Comparison of ENCODE assay signal across 8 cellular contexts in genomic region chr6:129672345-129672691, GRCh38. TPM values are rescaled to one million over a fixed set of nuclear protein-coding genes. Genes with fewer than 3 reads are reported as not detected.
DNase-seq lines count a peak whose midpoint lies in the region; ATAC-seq, FAIRE-seq and TF ChIP-seq lines count a peak whose summit lies in the region.

No MANE protein-coding gene starts in this region.

- 0 out of 2 replicates have a peak, but pooled peaks cover 4% of the 10 kb centered on the region for H3F3A ChIP-seq in MM.1S (ENCODE audit: insufficient read depth, low read length)

- H3K27ac ChIP-seq in A549 (peak overlapping the region; percentile 86 to 90), MM.1S (ENCODE audit: low read length) (no peak overlapping the region), subcutaneous abdominal adipose tissue (ENCODE audit: low read depth, low read length) (peak overlapping the region; percentile 69), ovary (peak overlapping the region in 1 of 2 donors; percentile 39)

- intact Hi-C loops in ovary (cut with DNase I) = no loop called here

- TF ChIP-seq EP300 in A549 (IDR thresholded peaks at IDR 0.05) = no peak
- no peak for TF ChIP-seq EP300 in ovary (IDR thresholded peaks at IDR 0.05)

- TF ChIP-seq POLR2A in A549 (IDR thresholded peaks at IDR 0.05; ENCODE audit: low read length) (no peak), ovary (IDR thresholded peaks at IDR 0.05) (no peak)

- H3K4me1 ChIP-seq in A549 (peaks cover 43% of the 10 kb centered on the region), MM.1S (ENCODE audit: low read length) (peaks cover 20% of the 10 kb centered on the region), subcutaneous abdominal adipose tissue (ENCODE audit: control insufficient read depth in 5 of 5, insufficient read depth in 5 of 5, low read length in 5 of 5) (peaks cover 2 to 37% (median 14%) of the 10 kb centered on the region in 5 donors), ovary (ENCODE audit: insufficient read depth) (peaks cover 2% of the 10 kb centered on the region)

- WGBS in A549 (ENCODE audit: missing lambda C conversion rate) = 79% methylated on average over 2 of the region's 2 CpGs
- 77 to 84% (median 80%) methylated on average over 2 of the region's 2 CpGs for WGBS in ovary, 3 donors

- no peak for FAIRE-seq in A549 (lab: Jason Lieb, UNC)

- CTCF ChIA-PET in A549 (lab: Yijun Ruan, JAX) = interaction anchor here (0.8 to 1.3 kb wide), 2 partner anchors 15 to 58 kb away, joined by 3 to 4 read pairs; no protein-coding TSS in a partner anchor

- ATAC-seq in A549 = no peak
- ATAC-seq in GM21423 (IDR thresholded peaks at IDR 0.05; ENCODE audit: unreplicated experiment) = peak; percentile 8

- no peaks in the 10 kb centered on the region for H3K27me3 ChIP-seq in MM.1S (replicated peaks; ENCODE audit: insufficient read depth, low read length)
- no peaks in the 10 kb centered on the region for H3K27me3 ChIP-seq in subcutaneous abdominal adipose tissue (ENCODE audit: control insufficient read depth in 5 of 5, insufficient read depth in 4 of 5, low read length in 5 of 5)
- H3K27me3 ChIP-seq in ovary = no peaks in the 10 kb centered on the region

- TF ChIP-seq CTCF in A549 (IDR thresholded peaks at IDR 0.05) = no peak
- no peak for TF ChIP-seq CTCF in MM.1S (IDR thresholded peaks at IDR 0.05; ENCODE audit: low read length)
- no peak for TF ChIP-seq CTCF in fibroblast of pulmonary artery (IDR thresholded peaks at IDR 0.05; ENCODE audit: low read length, missing control alignments)
- TF ChIP-seq CTCF in ovary (IDR thresholded peaks at IDR 0.05) = no peak

- no peak for DNase-seq in A549 (ENCODE audit: low read depth in 1 of 2, low spot score in 1 of 2)
- DNase-seq in MM.1S = no peak
- DNase-seq in fibroblast of pulmonary artery (ENCODE audit: low read depth) = peak; percentile 39
- DNase-seq in ovary = no peak
- DNase-seq in H4 (ENCODE audit: low spot score) = no peak
- DNase-seq in NCI-H2107 (lab: John Stamatoyannopoulos, UW) = no peak

- H2AFZ ChIP-seq in MM.1S (ENCODE audit: low read length) = no peak overlapping the region

- peak overlapping the region; percentile 73 for H3K4me2 ChIP-seq in A549
- H3K4me2 ChIP-seq in MM.1S (ENCODE audit: low read depth, low read length) = peak overlapping the region; percentile 17; the same call in 1 of the 2 replicates

- no peaks in the 10 kb centered on the region for H3K9me2 ChIP-seq in MM.1S (replicated peaks; ENCODE audit: insufficient read depth, low read length)

- H3K4me3 ChIP-seq in A549 (no peak overlapping the region), MM.1S (ENCODE audit: low read length) (no peak overlapping the region), fibroblast of pulmonary artery (replicated peaks; ENCODE audit: low read depth, low read length) (peak overlapping the region; percentile 26), subcutaneous abdominal adipose tissue (ENCODE audit: low read depth in 1 of 5, low read length in 5 of 5) (peak overlapping the region in 1 of 5 donors; percentile 11), ovary (no peak overlapping the region)

- TF ChIP-seq RAD21 in A549 (conservative IDR thresholded peaks at IDR 0.05 in 1 of 2, IDR thresholded peaks at IDR 0.05 in 1 of 2) = no peak

- no peaks in the 10 kb centered on the region for H4K20me1 ChIP-seq in MM.1S (ENCODE audit: insufficient read depth, low read length)

- no peaks in the 10 kb centered on the region for H3K9me3 ChIP-seq in A549
- H3K9me3 ChIP-seq in MM.1S (replicated peaks; ENCODE audit: insufficient read depth, low read length) = no peaks in the 10 kb centered on the region
- H3K9me3 ChIP-seq in subcutaneous abdominal adipose tissue (ENCODE audit: control insufficient read depth in 5 of 5, low read length in 5 of 5) = no peaks in the 10 kb centered on the region
- no peaks in the 10 kb centered on the region for H3K9me3 ChIP-seq in ovary

- H3K36me3 ChIP-seq in MM.1S (replicated peaks; ENCODE audit: insufficient read depth, low read length) (no peaks in the 10 kb centered on the region), subcutaneous abdominal adipose tissue (ENCODE audit: control insufficient read depth in 5 of 5, insufficient read depth in 5 of 5, low read length in 5 of 5) (no peaks in the 10 kb centered on the region), ovary (no peaks in the 10 kb centered on the region)

- POLR2A ChIA-PET in A549 (lab: Yijun Ruan, JAX) = no interaction called here

- peaks cover 85% of the 10 kb centered on the region for H3K79me2 ChIP-seq in MM.1S (ENCODE audit: low read length)

- H3K9ac ChIP-seq in MM.1S (ENCODE audit: low read length) = no peak overlapping the region
- H3K9ac ChIP-seq in subcutaneous abdominal adipose tissue (ENCODE audit: low read length in 5 of 5) = no peak overlapping the region

TF ChIP-seq in A549, 52 proteins besides CTCF, POLR2A, EP300 and RAD21:
- TF ChIP-seq ZC3H11A (IDR thresholded peaks at IDR 0.05) (no peak), E2F6 (IDR thresholded peaks at IDR 0.05; ENCODE audit: borderline replicate concordance, low read depth) (no peak), ZNF302 (CRISPR knock-in tag; IDR thresholded peaks at IDR 0.05) (no peak), BHLHE40 (IDR thresholded peaks at IDR 0.05; ENCODE audit: low read depth, low read length) (no peak), MAX (IDR thresholded peaks at IDR 0.05) (no peak)

RNA-seq across cellular contexts. Expression of gene ARHGAP18, which starts 37.7 kb away (rescaled TPM):
- polyA plus RNA-seq in A549 (2011; rRNA removed) (13.3 and 16.7 TPM in 2 replicates), A549 (2017; fragmentation: RNase III; extraction: RNeasy Plus Mini Kit Qiagen cat#74134 plus additional on column Dnase treatment) (8.1 to 13.4 TPM (median 11.2 TPM) in 3 replicates), ovary (10 to 100 TPM in 1 of 2 donors, 1 to 10 TPM in 1; 4.5 to 11.8 TPM)
- polyA plus RNA-seq in A549 (2012; cell fraction: cytosol; rRNA removed) = 1.4 TPM in 2 replicates
- polyA plus RNA-seq in A549 (2012; cell fraction: nucleus; rRNA removed) = 0.55 and 0.75 TPM in 2 replicates
- 13.5 and 13.7 TPM in 2 replicates for polyA minus RNA-seq in A549 (2011; rRNA and poly(A)+ RNA removed)
- total RNA-seq in ovary = 10 to 100 TPM in 1 of 7 donors, 1 to 10 TPM in 6; 4.4 to 35.3 (median 9.6) TPM
- total RNA-seq in H4 (2014; rRNA removed; shearing (Covaris generic)) = 8.0 and 8.9 TPM in 2 replicates
